ENCODE assay signal across 21 cellular contexts in genomic region chr9:27602107-27602836, GRCh38. TPM values are rescaled to one million over a fixed set of nuclear protein-coding genes. Genes with fewer than 3 reads are reported as not detected.
A peak's percentile ranks its signal among the peaks of the same experiment; 100 is the strongest.
DNase-seq lines count a peak whose midpoint lies in the region; ATAC-seq and TF ChIP-seq lines count a peak whose summit lies in the region.
"Had no signal": no experiment of that assay in that cellular context is flagged by ENCODE, and none has a peak within 500 bp of the region (broad histone marks: within the 10 kb centered on the region; RNA-seq: fewer than 3 reads in every experiment).

No MANE protein-coding gene starts in this region.

- in situ Hi-C loops in GM23248 (cut with MboI), result no loop called here

- H3K9ac ChIP-seq in GM23248, result no peak overlapping the region

- no peak overlapping the region for H3K4me3 Mint-ChIP-seq in mesothelial cell of epicardium
- H3K4me3 Mint-ChIP-seq: activated CD8-positive, alpha-beta T cell treated with anti-CD3 and anti-CD28 coated beads for 36 hours; endodermal cell had no signal

- H3K4me1 Mint-ChIP-seq in mesothelial cell of epicardium, result peaks cover 18% of the 10 kb centered on the region

- H3K4me2 ChIP-seq in GM23248 (ENCODE audit: unreplicated experiment), result no peak overlapping the region

- H3K9me3 Mint-ChIP-seq in mesothelial cell of epicardium, result no peaks in the 10 kb centered on the region
- H3K9me3 Mint-ChIP-seq: activated CD8-positive, alpha-beta T cell treated with anti-CD3 and anti-CD28 coated beads for 36 hours; endodermal cell had no signal

- TF ChIP-seq POLR2A in upper lobe of left lung (IDR thresholded peaks at IDR 0.05), result no peak

- H3K4me3 ChIP-seq in upper lobe of left lung (no peak overlapping the region), GM23248 (no peak overlapping the region)
- H3K4me3 ChIP-seq: adrenal gland, colonic mucosa, mucosa of descending colon had no signal

- no peak for TF ChIP-seq EP300 in upper lobe of left lung (IDR thresholded peaks at IDR 0.05)

- H3K36me3 ChIP-seq in upper lobe of left lung, result no peaks in the 10 kb centered on the region
- no peaks in the 10 kb centered on the region for H3K36me3 ChIP-seq in GM23248 (ENCODE audit: low read depth)
- H3K36me3 ChIP-seq: adrenal gland, colonic mucosa had no signal

- no peaks in the 10 kb centered on the region for H3K9me3 ChIP-seq in upper lobe of left lung
- no peaks in the 10 kb centered on the region for H3K9me3 ChIP-seq in GM23248 (ENCODE audit: low read depth)
- H3K9me3 ChIP-seq: adrenal gland, Caco-2, colonic mucosa, mucosa of descending colon had no signal

- H3F3A ChIP-seq in GM23248 (ENCODE audit: insufficient read depth), result no peaks in the 10 kb centered on the region

- H3K4me1 ChIP-seq in upper lobe of left lung (peaks cover 0 to 3% (median 0%) of the 10 kb centered on the region in 4 donors), GM23248 (ENCODE audit: insufficient read depth) (no peaks in the 10 kb centered on the region)
- H3K4me1 ChIP-seq: adrenal gland, Caco-2, colonic mucosa had no signal

- no peak overlapping the region for H2AFZ ChIP-seq in GM23248

- 61 to 67% methylated on average over 6 of the region's 6 CpGs for WGBS in upper lobe of left lung, 2 donors
- WGBS in GM23248 (ENCODE audit: low coverage in 1 of 2, low lambda C conversion rate in 2 of 2, missing lambda C conversion rate in 2 of 2), 2 experiments, result 49 to 54% methylated on average over 6 of the region's 6 CpGs

- no peaks in the 10 kb centered on the region for H3K36me3 Mint-ChIP-seq in mesothelial cell of epicardium

- H3K27ac Mint-ChIP-seq in mesothelial cell of epicardium, result peak overlapping the region; percentile 69
- H3K27ac Mint-ChIP-seq: activated CD8-positive, alpha-beta T cell treated with anti-CD3 and anti-CD28 coated beads for 36 hours; endodermal cell had no signal

- peak; percentile 26 for DNase-seq in NCI-H748 (lab: John Stamatoyannopoulos, UW; ENCODE audit: unreplicated experiment)
- no peak for DNase-seq in NCI-H748 treated with DMSO at 0.1 percent for 48 hours (lab: John Stamatoyannopoulos, UW)
- DNase-seq in SKM-1 (lab: John Stamatoyannopoulos, UW; ENCODE audit: unreplicated experiment), result peak; percentile 61
- DNase-seq in mesothelial cell of epicardium (ENCODE audit: low spot score in 2 of 2, unreplicated experiment in 2 of 2), result no peak
- DNase-seq in upper lobe of left lung, result peak in 1 of 2 donors; percentile 28
- no peak for DNase-seq in GM23248
- DNase-seq in activated CD4-positive, alpha-beta T cell treated with anti-CD3 and anti-CD28 coated beads for 4 hours, result no peak
- DNase-seq: activated CD8-positive, alpha-beta T cell treated with anti-CD3 and anti-CD28 coated beads for 36 hours; activated T-cell treated with anti-CD3 and anti-CD28 coated beads, Interleukin-2, amount 50 U/mL, for 1 hour; Caco-2; colonic mucosa; endodermal cell; head of caudate nucleus; left colon; mucosa of descending colon; NCI-H1436 treated with DMSO at 0.1 percent for 48 hours; NCI-H2227 treated with DMSO at 0.1 percent for 48 hours; SW 1271 had no signal

- H3K27ac ChIP-seq in upper lobe of left lung, result peak overlapping the region in 3 of 4 donors; percentile 13 to 77 (median 15)
- no peak overlapping the region for H3K27ac ChIP-seq in GM23248
- H3K27ac ChIP-seq: colonic mucosa, RWPE1 had no signal

- H3K79me2 ChIP-seq in GM23248 (ENCODE audit: insufficient read depth), result no peaks in the 10 kb centered on the region

- no peaks in the 10 kb centered on the region for H4K20me1 ChIP-seq in GM23248 (ENCODE audit: insufficient read depth)

- H3K27me3 Mint-ChIP-seq in mesothelial cell of epicardium (ENCODE audit: low read depth), result no peaks in the 10 kb centered on the region
- H3K27me3 Mint-ChIP-seq: activated CD8-positive, alpha-beta T cell treated with anti-CD3 and anti-CD28 coated beads for 36 hours had no signal

- no peak for TF ChIP-seq CTCF in mesothelial cell of epicardium (IDR thresholded peaks at IDR 0.05; ENCODE audit: unreplicated experiment)
- no peak for TF ChIP-seq CTCF in upper lobe of left lung (IDR thresholded peaks at IDR 0.05)

- ATAC-seq in upper lobe of left lung (ENCODE audit: low FRiP score in 2 of 2) (peak in 1 of 2 donors; percentile 46), GM18502 (IDR thresholded peaks at IDR 0.05; ENCODE audit: poor library complexity, unreplicated experiment) (no peak)
- ATAC-seq: activated CD8-positive, alpha-beta T cell treated with anti-CD3 and anti-CD28 coated beads for 36 hours; left colon; mucosa of descending colon had no signal

- H3K27me3 ChIP-seq in upper lobe of left lung, result no peaks in the 10 kb centered on the region
- H3K27me3 ChIP-seq in GM23248 (replicated peaks; ENCODE audit: insufficient read depth), result no peaks in the 10 kb centered on the region
- H3K27me3 ChIP-seq: adrenal gland, colonic mucosa had no signal

- H3K9me2 ChIP-seq in GM23248 (ENCODE audit: insufficient read depth), result no peaks in the 10 kb centered on the region

RNA-seq across cellular contexts. Expression of gene C9orf72, which starts 29.0 kb away (rescaled TPM):
- 22.0 to 22.9 TPM (median 22.0 TPM) in 3 replicates for total RNA-seq in mesothelial cell of epicardium
- total RNA-seq in upper lobe of left lung, result 10 to 100 TPM; 16.9 to 57.8 (median 24.9) TPM
- 4.0 and 5.1 TPM in 2 replicates for total RNA-seq in GM23248 (2014; rRNA removed; shearing (Covaris generic))
- polyA plus RNA-seq in GM23248 (2016; fragmentation: Nextera tagmentation; extraction: Ambion mirVana), result 3.3 and 3.6 TPM in 2 replicates

Comparison
In these comparisons a context has a peak if more than half of its experiments do, and no peak if none do; other contexts are left out.
1. DNase-seq: peak in NCI-H748 (single experiment) and SKM-1 (single experiment); none in NCI-H748 treated with DMSO at 0.1 percent for 48 hours (single experiment), mesothelial cell of epicardium (0 of 2), GM23248 (single experiment) and activated CD4-positive, alpha-beta T cell treated with anti-CD3 and anti-CD28 coated beads for 4 hours (0 of 2).